ENCODE assay signal across 15 cellular contexts in the genomic region with DNA sequence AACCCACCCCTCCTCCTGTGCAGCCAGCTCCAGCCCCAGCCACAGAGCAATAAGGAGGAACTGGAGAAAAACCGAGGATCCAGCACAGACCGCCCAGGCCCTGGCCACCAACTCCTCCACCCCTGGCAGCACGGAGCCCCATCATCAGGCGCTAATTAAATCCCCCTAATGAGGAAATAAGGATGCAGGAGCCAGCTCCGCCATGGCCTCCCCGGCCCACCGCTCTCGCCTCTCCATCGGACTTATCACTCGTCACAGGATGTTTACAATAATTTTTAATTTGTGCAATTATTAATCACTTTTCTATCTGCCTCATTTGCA. TPM values are rescaled to one million over a fixed set of nuclear protein-coding genes. Genes with fewer than 3 reads are reported as not detected.
DNase-seq lines count a peak whose midpoint lies in the region; ATAC-seq and TF ChIP-seq lines count a peak whose summit lies in the region.
"Had no signal": no experiment of that assay in that cellular context is flagged by ENCODE, and none has a peak within 500 bp of the region (broad histone marks: within the 10 kb centered on the region; RNA-seq: fewer than 3 reads in every experiment).

No MANE protein-coding gene starts in this region.

- H3K36me3 ChIP-seq in heart left ventricle: no peaks in the 10 kb centered on the region

- intact Hi-C loops in cardiac septum (cut with DNase I) (no loop called here), heart left ventricle (cut with DNase I) (loop anchor here in 2 of 10 donors (5.0 kb wide), 2 partner anchors 377 to 497 kb away; no protein-coding TSS in a partner anchor), dorsolateral prefrontal cortex (cut with DNase I) (no loop called here)

- H3K27me3 ChIP-seq in heart left ventricle: peaks cover 0 to 9% (median 0%) of the 10 kb centered on the region in 9 donors
- no peaks in the 10 kb centered on the region for H3K27me3 ChIP-seq in dorsolateral prefrontal cortex

- ATAC-seq in heart left ventricle: no peak
- ATAC-seq: HCT116 had no signal

- H3K4me3 ChIP-seq in heart left ventricle: no peak overlapping the region
- H3K4me3 ChIP-seq in dorsolateral prefrontal cortex: no peak overlapping the region
- H3K4me3 ChIP-seq: GM23248 had no signal

- no peak for TF ChIP-seq POLR2A in heart left ventricle (IDR thresholded peaks at IDR 0.05)

- no peaks in the 10 kb centered on the region for H3K9me3 ChIP-seq in heart left ventricle
- H3K9me3 ChIP-seq: Caco-2 had no signal

- H3K27ac ChIP-seq in heart left ventricle (no peak overlapping the region), dorsolateral prefrontal cortex (peak overlapping the region in 56 of 59 donors; percentile 25 to 98 (median 88)), temporal lobe (ENCODE audit: low read depth, low read length) (peak overlapping the region; percentile 89)
- H3K27ac ChIP-seq: 22Rv1, GM23248 had no signal

- 71 to 79% (median 75%) methylated on average over 10 of the region's 10 CpGs for WGBS in heart left ventricle, 4 donors

- DNase-seq in cardiac septum (ENCODE audit: low spot score) (peak; percentile 59), heart left ventricle (no peak), dorsolateral prefrontal cortex (no peak), mesenteric fat pad (ENCODE audit: low spot score) (peak; percentile 77), dermis blood vessel endothelial cell (no peak), NCI-H1417 (lab: John Stamatoyannopoulos, UW) (no peak), amniotic stem cell (lab: John Stamatoyannopoulos, UW) (no peak)
- DNase-seq: CD8-positive, alpha-beta memory T cell; DMS53; GF-D8; GM23248 had no signal

- peaks cover 0 to 15% (median 0%) of the 10 kb centered on the region in 12 donors for H3K4me1 ChIP-seq in heart left ventricle

- TF ChIP-seq CTCF in heart left ventricle (IDR thresholded peaks at IDR 0.05) (no peak), dorsolateral prefrontal cortex (IDR thresholded peaks at IDR 0.05 in 54 of 56, conservative IDR thresholded peaks at IDR 0.05 in 2 of 56; ENCODE audit: low read depth in 1 of 56, partially characterized antibody in 56 of 56) (no peak)

RNA-seq across cellular contexts. Expression of a gene that starts 42.6 kb away (rescaled TPM):
- 8.3 TPM for total RNA-seq in cardiac septum
- 10 to 100 TPM in 1 of 9 donors, 1 to 10 TPM in 8; 5.8 to 10.0 (median 7.1) TPM for total RNA-seq in heart left ventricle
- polyA plus RNA-seq in heart left ventricle: 1 to 10 TPM; 4.3 to 8.5 TPM
- total RNA-seq in dorsolateral prefrontal cortex: 10 to 100 TPM in 113 of 120 experiments, 1 to 10 TPM in 7; 7.8 to 19.6 (median 12.4) TPM
- 13.4 TPM for total RNA-seq in mesenteric fat pad
- total RNA-seq in temporal lobe: 9.1 TPM
- 17.2 and 17.9 TPM in 2 replicates for total RNA-seq in dermis blood vessel endothelial cell

RNA-seq across cellular contexts. Expression of a gene that starts 57.6 kb away (rescaled TPM):
- 24.8 TPM for total RNA-seq in cardiac septum
- 10 to 100 TPM in 8 of 9 donors, 1 to 10 TPM in 1; 9.7 to 48.7 (median 27.1) TPM for total RNA-seq in heart left ventricle
- 10 to 100 TPM in 1 of 2 donors, 1 to 10 TPM in 1; 6.2 to 59.4 TPM for polyA plus RNA-seq in heart left ventricle
- 10 to 100 TPM; 31.6 to 66.9 (median 46.6) TPM for total RNA-seq in dorsolateral prefrontal cortex
- total RNA-seq in mesenteric fat pad: 79.1 TPM
- total RNA-seq in temporal lobe: 31.7 TPM
- 39.5 and 48.5 TPM in 2 replicates for total RNA-seq in dermis blood vessel endothelial cell

Comparison
In these comparisons a context has a peak if more than half of its experiments do, and no peak if none do; other contexts are left out.
1. DNase-seq: peak in cardiac septum (single experiment) and mesenteric fat pad (single experiment); none in heart left ventricle (0 of 5), dorsolateral prefrontal cortex (0 of 10), dermis blood vessel endothelial cell (single experiment), NCI-H1417 (0 of 3) and amniotic stem cell (single experiment).
2. H3K27ac ChIP-seq: peak in dorsolateral prefrontal cortex (56 of 59) and temporal lobe (single experiment); none in heart left ventricle (0 of 12).